33 cellular contexts compared by ENCODE assay signal in the genomic region with DNA sequence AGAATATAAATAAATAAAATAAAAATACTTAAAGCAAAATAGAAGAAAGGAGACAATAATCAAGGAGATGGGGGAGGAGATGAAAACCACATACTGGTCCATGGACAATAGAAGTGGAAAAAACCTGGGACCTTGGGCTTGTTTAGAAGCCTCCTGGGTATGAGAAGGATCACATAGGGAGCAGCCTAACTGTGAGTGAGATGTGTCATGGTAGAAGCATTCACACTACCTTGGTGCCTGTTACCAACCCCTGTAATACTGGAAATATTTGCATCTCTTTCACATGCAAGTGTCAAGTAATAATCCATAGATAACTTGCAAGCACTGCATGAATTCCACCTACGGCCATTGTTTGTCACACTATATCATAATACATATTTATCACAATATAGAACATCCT.
"Had no signal": no experiment of that assay in that cellular context is flagged by ENCODE, and none has a peak within 500 bp of the region (broad histone marks: within the 10 kb centered on the region; RNA-seq: fewer than 3 reads in every experiment).

No MANE protein-coding gene starts in this region.

- H3K4me3 Mint-ChIP-seq: activated B cell treated with CpG ODN at 0.5 μM for 24 hours; activated CD8-positive, alpha-beta T cell treated with anti-CD3 and anti-CD28 coated beads for 36 hours; activated naive CD8-positive, alpha-beta T cell; activated T-cell treated with anti-CD3 and anti-CD28 coated beads, Interleukin-2, amount 50 U/mL, for 4 hours; activated T-helper 17 cell treated with anti-CD3 and anti-CD28 coated beads, Interleukin-2, amount 50 U/mL, for 72 hours; dendritic cell treated with granulocyte-macrophage colony-stimulating factor and Interleukin-4, amounts not matched to agents 40 ng/mL and 50 ng/mL, for 4 days; endodermal cell; T-helper 17 cell; T-helper 2 cell treated with Interferon-gamma antibody and Interleukin-4, amounts not matched to agents 5 μg/mL and 100 μg/mL, for 36 hours had no signal

- H3K27me3 ChIP-seq: brain microvascular endothelial cell, dorsolateral prefrontal cortex, esophagus muscularis mucosa, gastroesophageal sphincter, heart right ventricle had no signal

- H3K27ac Mint-ChIP-seq: activated B cell treated with CpG ODN at 0.5 μM for 24 hours; activated CD8-positive, alpha-beta T cell treated with anti-CD3 and anti-CD28 coated beads for 36 hours; activated naive CD8-positive, alpha-beta T cell; activated T-helper 17 cell treated with anti-CD3 and anti-CD28 coated beads, Interleukin-2, amount 50 U/mL, for 72 hours; dendritic cell treated with granulocyte-macrophage colony-stimulating factor and Interleukin-4, amounts not matched to agents 40 ng/mL and 50 ng/mL, for 4 days; endodermal cell; T-helper 17 cell; T-helper 2 cell treated with Interferon-gamma antibody and Interleukin-4, amounts not matched to agents 5 μg/mL and 100 μg/mL, for 36 hours had no signal

- ATAC-seq: activated CD4-positive, CD25-positive, alpha-beta regulatory T cell treated with anti-CD3 and anti-CD28 coated beads, Interleukin-2, amount 50 U/mL, for 24 hours; activated CD8-positive, alpha-beta T cell treated with anti-CD3 and anti-CD28 coated beads for 36 hours; activated T-cell treated with anti-CD3 and anti-CD28 coated beads, Interleukin-2, amount 50 U/mL, for 4 hours; activated T-helper 17 cell treated with anti-CD3 and anti-CD28 coated beads, Interleukin-2, amount 50 U/mL, for 72 hours; gastroesophageal sphincter; heart right ventricle; T-helper 17 cell had no signal

- H3K27ac ChIP-seq: brain microvascular endothelial cell, coronary artery, dorsolateral prefrontal cortex, esophagus muscularis mucosa, gastroesophageal sphincter, heart right ventricle, WERI-Rb-1 had no signal

- H3K27me3 Mint-ChIP-seq: activated B cell treated with CpG ODN at 0.5 μM for 24 hours; activated naive CD8-positive, alpha-beta T cell; dendritic cell treated with granulocyte-macrophage colony-stimulating factor and Interleukin-4, amounts not matched to agents 40 ng/mL and 50 ng/mL, for 4 days; T-helper 17 cell had no signal

- H3K4me1 Mint-ChIP-seq: activated B cell treated with CpG ODN at 0.5 μM for 24 hours; activated T-helper 17 cell treated with anti-CD3 and anti-CD28 coated beads, Interleukin-2, amount 50 U/mL, for 72 hours; endodermal cell; T-helper 17 cell had no signal

- DNase-seq: activated B cell treated with CpG ODN at 0.5 μM for 24 hours; activated CD4-positive, alpha-beta T cell treated with anti-CD3 and anti-CD28 coated beads for 48 hours; activated CD4-positive, alpha-beta T cell treated with anti-CD3 and anti-CD28 coated beads, Interleukin-2, amount 50 U/mL, for 1 hour; activated CD4-positive, alpha-beta T cell treated with anti-CD3 and anti-CD28 coated beads, Interleukin-2, amount 50 U/mL, for 48 hours; activated CD8-positive, alpha-beta memory T cell treated with anti-CD3 and anti-CD28 coated beads for 24 hours; activated CD8-positive, alpha-beta T cell treated with anti-CD3 and anti-CD28 coated beads for 36 hours; activated effector memory CD4-positive, alpha-beta T cell treated with Interleukin-2 at 50 U/mL for 16 hours; activated gamma-delta T cell treated with Interleukin-2 at 50 U/mL for 16 hours; activated naive CD4-positive, alpha-beta T cell treated with anti-CD3 and anti-CD28 coated beads, Interleukin-2, amount 50 U/mL, for 16 hours; activated naive CD4-positive, alpha-beta T cell treated with Interleukin-2 at 50 U/mL for 16 hours; activated T-cell treated with anti-CD3 and anti-CD28 coated beads, Interleukin-2, amount 50 U/mL, for 4 hours; amniotic stem cell; anterior cingulate cortex; brain microvascular endothelial cell; central memory CD4-positive, alpha-beta T cell; cerebellar nuclear complex; dorsolateral prefrontal cortex; effector memory CD4-positive, alpha-beta T cell; endodermal cell; foreskin melanocyte; heart right ventricle; T-helper 1 cell; T-helper 17 cell; T1000; WERI-Rb-1 had no signal

- H3K4me1 ChIP-seq: esophagus muscularis mucosa, gastroesophageal sphincter, heart right ventricle had no signal

- H3K4me3 ChIP-seq: coronary artery, dorsolateral prefrontal cortex, esophagus muscularis mucosa, gastroesophageal sphincter, heart right ventricle had no signal

- H3K36me3 ChIP-seq: brain microvascular endothelial cell, esophagus muscularis mucosa, gastroesophageal sphincter, heart right ventricle, WERI-Rb-1 had no signal
